In the genomic region with DNA sequence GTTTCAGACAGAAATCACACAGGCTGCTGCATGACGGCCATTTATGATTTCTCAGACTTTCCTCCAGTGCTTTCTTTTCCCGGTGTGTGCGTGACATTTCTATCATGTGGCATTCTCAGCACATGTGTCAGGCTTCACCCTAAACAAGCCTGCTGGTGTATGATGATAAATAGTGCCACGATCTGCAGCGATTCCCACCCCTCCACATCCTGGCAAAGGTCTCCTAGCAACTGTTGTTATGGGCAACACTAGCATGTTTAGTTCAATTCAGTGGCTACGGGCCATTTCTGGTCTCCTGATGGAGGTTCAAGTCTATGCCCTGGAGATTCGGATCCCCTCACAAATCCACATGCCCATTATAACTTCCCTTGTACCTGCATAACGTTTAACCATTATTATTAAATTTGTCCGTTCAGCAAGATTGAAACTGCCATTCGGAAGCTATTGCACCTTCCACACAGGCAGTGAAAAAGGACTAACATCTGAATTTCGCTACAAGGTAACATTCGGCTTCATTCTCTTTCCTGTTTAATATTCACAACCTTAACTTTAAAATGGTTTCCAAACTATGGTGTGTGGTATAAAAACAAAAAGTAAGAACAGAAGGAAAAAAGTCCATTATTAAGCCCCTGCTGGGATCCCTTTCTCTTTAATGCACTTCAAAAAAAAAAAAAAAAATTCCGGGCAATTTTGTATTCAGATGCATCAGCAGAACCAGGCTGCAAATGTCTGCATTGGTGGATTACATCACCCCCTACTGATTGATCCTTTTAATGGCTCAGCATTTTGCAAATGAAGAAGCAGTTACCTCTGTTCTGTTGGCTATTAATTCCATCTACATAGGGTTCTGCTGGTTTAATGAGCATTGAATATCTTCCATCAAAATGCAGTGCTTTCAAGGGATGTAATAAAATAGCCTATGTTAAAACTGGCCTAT, we compare ENCODE assay signal across 12 cellular contexts.
DNase-seq lines count a peak whose midpoint lies in the region; ATAC-seq, FAIRE-seq and TF ChIP-seq lines count a peak whose summit lies in the region.
"Had no signal": no experiment of that assay in that cellular context is flagged by ENCODE, and none has a peak within 500 bp of the region (broad histone marks: within the 10 kb centered on the region; RNA-seq: fewer than 3 reads in every experiment).

No MANE protein-coding gene starts in this region.

- H3K4me1 Mint-ChIP-seq in natural killer cell treated with Interleukin-12 subunit alpha and Interleukin-12 subunit beta and Interleukin-15 and Interleukin-18, amount 100 ng/mL, for 72 hours (ENCODE audit: low read depth in 2 of 2) = peaks cover 0 to 7% of the 10 kb centered on the region in 2 donors

- H3K27me3 ChIP-seq in dorsolateral prefrontal cortex = peaks cover 0 to 8% (median 0%) of the 10 kb centered on the region in 45 donors
- H3K27me3 ChIP-seq in osteoblast (ENCODE audit: insufficient read depth, low read length) = peaks cover 23% of the 10 kb centered on the region

- peak; percentile 15 for DNase-seq in NCI-H1092 treated with DMSO at 0.1 percent for 48 hours (lab: John Stamatoyannopoulos, UW)
- DNase-seq in NCI-H1092 (lab: John Stamatoyannopoulos, UW) = no peak
- peak; percentile 6 for DNase-seq in NCI-H1105 treated with DMSO at 0.1 percent for 48 hours (lab: John Stamatoyannopoulos, UW)
- peak in 1 of 10 donors; percentile 22 for DNase-seq in dorsolateral prefrontal cortex
- DNase-seq in osteoblast (ENCODE audit: insufficient read length, low spot score, missing footprints) = no peak
- no peak for DNase-seq in HTR-8/SVneo (ENCODE audit: insufficient read length, low spot score)
- no peak for DNase-seq in natural killer cell treated with Interleukin-12 subunit alpha and Interleukin-12 subunit beta and Interleukin-15 and Interleukin-18, amount 100 ng/mL, for 72 hours (ENCODE audit: low spot score)
- DNase-seq in UCSD-AML1 (lab: John Stamatoyannopoulos, UW; ENCODE audit: unreplicated experiment) = no peak
- DNase-seq: effector CD4-positive, alpha-beta T cell; GF-D8; hippocampal formation; T-helper 17 cell had no signal

- H3K79me2 ChIP-seq in osteoblast (ENCODE audit: insufficient read depth, low read length) = no peaks in the 10 kb centered on the region

- no peak overlapping the region for H3K4me3 Mint-ChIP-seq in natural killer cell treated with Interleukin-12 subunit alpha and Interleukin-12 subunit beta and Interleukin-15 and Interleukin-18, amount 100 ng/mL, for 72 hours
- H3K4me3 Mint-ChIP-seq: T-helper 17 cell had no signal

- H3K27ac Mint-ChIP-seq in natural killer cell treated with Interleukin-12 subunit alpha and Interleukin-12 subunit beta and Interleukin-15 and Interleukin-18, amount 100 ng/mL, for 72 hours = no peak overlapping the region
- H3K27ac Mint-ChIP-seq: T-helper 17 cell had no signal

- TF ChIP-seq CTCF in dorsolateral prefrontal cortex (IDR thresholded peaks at IDR 0.05 in 54 of 56, conservative IDR thresholded peaks at IDR 0.05 in 2 of 56; ENCODE audit: low read depth in 1 of 56, partially characterized antibody in 56 of 56) = peak in 20 of 56 donors; percentile 10 to 59 (median 30)
- no peak for TF ChIP-seq CTCF in osteoblast (IDR thresholded peaks at IDR 0.05; ENCODE audit: extremely low read depth, low read depth, low read length)

- FAIRE-seq in HTR-8/SVneo (lab: Jason Lieb, UNC) = no peak

- H3K4me2 ChIP-seq in osteoblast (ENCODE audit: insufficient read depth, low read length) = no peak overlapping the region

- H3K4me3 ChIP-seq in dorsolateral prefrontal cortex (peak overlapping the region in 34 of 59 donors; percentile 2 to 54 (median 28)), osteoblast (ENCODE audit: insufficient read depth, low read length) (no peak overlapping the region)

- no peaks in the 10 kb centered on the region for H3K36me3 Mint-ChIP-seq in natural killer cell treated with Interleukin-12 subunit alpha and Interleukin-12 subunit beta and Interleukin-15 and Interleukin-18, amount 100 ng/mL, for 72 hours

- no peak for ATAC-seq in natural killer cell treated with Interleukin-12 subunit alpha and Interleukin-12 subunit beta and Interleukin-15 and Interleukin-18, amount 100 ng/mL, for 72 hours
- ATAC-seq: T-helper 17 cell had no signal

- intact Hi-C loops in dorsolateral prefrontal cortex (cut with DNase I) = no loop called here

- peaks cover 3% of the 10 kb centered on the region for H3K9me3 Mint-ChIP-seq in natural killer cell treated with Interleukin-12 subunit alpha and Interleukin-12 subunit beta and Interleukin-15 and Interleukin-18, amount 100 ng/mL, for 72 hours

- no peaks in the 10 kb centered on the region for H3K9me3 ChIP-seq in osteoblast (ENCODE audit: low read depth, low read length)

- no peaks in the 10 kb centered on the region for H4K20me1 ChIP-seq in osteoblast (ENCODE audit: insufficient read depth, low read length)

- peak overlapping the region; percentile 61 for H2AFZ ChIP-seq in osteoblast (ENCODE audit: low read length)

- H3K4me1 ChIP-seq in osteoblast (ENCODE audit: insufficient read depth, low read length) = peaks cover 6% of the 10 kb centered on the region

- peak overlapping the region in 3 of 59 donors; percentile 6 to 55 (median 13) for H3K27ac ChIP-seq in dorsolateral prefrontal cortex
- H3K27ac ChIP-seq in osteoblast (ENCODE audit: low read depth, low read length) = no peak overlapping the region

- no peaks in the 10 kb centered on the region for H3K36me3 ChIP-seq in osteoblast (ENCODE audit: insufficient read depth, low read length)

- H3K27me3 Mint-ChIP-seq in natural killer cell treated with Interleukin-12 subunit alpha and Interleukin-12 subunit beta and Interleukin-15 and Interleukin-18, amount 100 ng/mL, for 72 hours = peaks cover 28 to 33% of the 10 kb centered on the region in 2 donors

Comparison
In these comparisons a context has a peak if more than half of its experiments do, and no peak if none do; other contexts are left out.
1. DNase-seq: peak in NCI-H1092 treated with DMSO at 0.1 percent for 48 hours (single experiment) and NCI-H1105 treated with DMSO at 0.1 percent for 48 hours (single experiment); none in NCI-H1092 (single experiment), osteoblast (single experiment), HTR-8/SVneo (single experiment), natural killer cell treated with Interleukin-12 subunit alpha and Interleukin-12 subunit beta and Interleukin-15 and Interleukin-18, amount 100 ng/mL, for 72 hours (single experiment) and UCSD-AML1 (single experiment).